8 cellular contexts compared by ENCODE assay signal in the genomic region with DNA sequence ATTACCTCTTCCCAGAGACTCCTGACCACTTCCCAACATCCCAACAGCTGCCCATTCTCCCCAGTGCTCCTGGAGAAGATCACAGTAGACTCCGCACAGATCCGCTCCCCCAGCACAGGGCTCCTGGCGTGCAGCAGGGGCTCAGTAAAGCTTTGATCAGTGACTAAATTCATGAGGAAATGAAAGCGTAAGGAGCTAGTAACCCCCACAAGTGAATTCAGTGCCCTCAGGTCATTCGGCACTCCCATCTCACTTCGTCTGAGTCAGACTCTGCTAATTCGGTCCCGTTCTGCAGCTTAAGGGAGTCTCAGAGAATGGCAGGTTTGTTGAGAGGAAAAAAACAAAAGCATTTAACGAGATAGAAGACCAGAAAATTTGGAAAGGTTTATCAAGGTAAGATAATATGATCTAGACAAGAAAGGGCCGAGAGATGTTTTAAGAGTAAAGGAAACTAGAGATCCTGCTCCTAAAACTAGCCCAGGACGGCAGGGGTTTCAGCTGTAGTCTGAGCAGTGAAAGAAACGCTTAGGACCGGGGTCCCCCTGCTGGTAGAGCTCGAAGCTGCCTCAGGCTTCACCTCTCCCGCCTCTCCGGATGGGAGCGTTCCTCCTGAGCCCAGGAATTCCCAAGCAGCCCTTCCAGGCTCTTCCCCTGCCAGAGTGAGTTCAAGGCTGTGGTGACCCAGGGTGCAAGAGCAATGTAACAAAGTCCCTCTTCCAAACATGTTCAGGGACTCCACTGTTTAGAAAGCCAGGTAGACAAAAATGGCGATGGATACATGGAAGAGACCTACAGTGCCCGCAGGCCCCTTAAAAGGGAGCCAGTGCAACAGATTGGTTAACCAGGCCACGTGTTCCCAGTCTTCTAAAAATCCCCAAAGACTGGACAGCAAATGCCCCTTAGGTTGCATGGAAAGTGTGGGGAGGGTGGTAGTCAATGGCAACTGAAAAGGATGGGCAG.
DNase-seq lines count a peak whose midpoint lies in the region; ATAC-seq, FAIRE-seq and TF ChIP-seq lines count a peak whose summit lies in the region.

No MANE protein-coding gene starts in this region.

- H3K36me3 Mint-ChIP-seq in activated T-cell treated with anti-CD3 and anti-CD28 coated beads, Interleukin-2, amount 50 U/mL, for 24 hours (ENCODE audit: low read depth) = no peaks in the 10 kb centered on the region
- H3K36me3 Mint-ChIP-seq in CD4-positive, alpha-beta memory T cell = no peaks in the 10 kb centered on the region

- FAIRE-seq in pancreas (lab: Jason Lieb, UNC) = no peak

- H3K9me3 Mint-ChIP-seq in activated T-cell treated with anti-CD3 and anti-CD28 coated beads, Interleukin-2, amount 50 U/mL, for 24 hours = no peaks in the 10 kb centered on the region
- H3K9me3 Mint-ChIP-seq in CD4-positive, alpha-beta memory T cell = peaks cover 0 to 3% (median 0%) of the 10 kb centered on the region in 8 donors

- no peaks in the 10 kb centered on the region for H3K4me1 ChIP-seq in pancreas
- H3K4me1 ChIP-seq in CD4-positive, alpha-beta memory T cell (ENCODE audit: insufficient read depth, low read length) = no peaks in the 10 kb centered on the region

- H3K4me3 Mint-ChIP-seq in activated T-cell treated with anti-CD3 and anti-CD28 coated beads, Interleukin-2, amount 50 U/mL, for 24 hours = no peak overlapping the region
- peak overlapping the region in 1 of 8 donors; percentile 10 for H3K4me3 Mint-ChIP-seq in CD4-positive, alpha-beta memory T cell

- no peaks in the 10 kb centered on the region for H3K27me3 ChIP-seq in pancreas
- H3K27me3 ChIP-seq in CD4-positive, alpha-beta memory T cell (ENCODE audit: insufficient read depth, low read length) = no peaks in the 10 kb centered on the region

- WGBS in pancreas, 2 donors = 25 to 26% methylated on average over 20 of the region's 20 CpGs

- no peak overlapping the region for H3K27ac Mint-ChIP-seq in activated T-cell treated with anti-CD3 and anti-CD28 coated beads, Interleukin-2, amount 50 U/mL, for 24 hours
- no peak overlapping the region for H3K27ac Mint-ChIP-seq in CD4-positive, alpha-beta memory T cell

- peaks cover 38% of the 10 kb centered on the region for H3K27me3 Mint-ChIP-seq in activated T-cell treated with anti-CD3 and anti-CD28 coated beads, Interleukin-2, amount 50 U/mL, for 24 hours
- peaks cover 6 to 10% of the 10 kb centered on the region in 2 donors for H3K27me3 Mint-ChIP-seq in CD4-positive, alpha-beta memory T cell

- no peaks in the 10 kb centered on the region for H3K36me3 ChIP-seq in pancreas
- H3K36me3 ChIP-seq in CD4-positive, alpha-beta memory T cell (ENCODE audit: insufficient read depth, low read length) = no peaks in the 10 kb centered on the region

- TF ChIP-seq CTCF in AG10803 (conservative IDR thresholded peaks at IDR 0.05; ENCODE audit: low read length) (peak; percentile 95), GM13977 (IDR thresholded peaks at IDR 0.05; ENCODE audit: extremely low read depth, insufficient read depth, missing control alignments) (peak; percentile 58), pancreas (IDR thresholded peaks at IDR 0.05) (peak; percentile 64 to 81 (median 76))

- CTCF ChIA-PET in CD4-positive, alpha-beta memory T cell (lab: Charles Lee; ENCODE audit: partially characterized antibody) = no interaction called here

- in situ Hi-C loops in GM13977 (cut with MboI; ENCODE audit: low pct_unique_long_range_greater_than_20kb, low sequenced_read_pairs, unreplicated experiment) = no loop called here

- peak; percentile 90 for ATAC-seq in HG02884 (IDR thresholded peaks at IDR 0.05; ENCODE audit: unreplicated experiment)
- ATAC-seq in Right ventricle myocardium inferior = peak; percentile 97
- ATAC-seq in pancreas = peak; percentile 86 to 99 (median 98)

- no peak overlapping the region for H3K27ac ChIP-seq in pancreas
- H3K27ac ChIP-seq in CD4-positive, alpha-beta memory T cell (ENCODE audit: low read depth, low read length) = no peak overlapping the region

- intact Hi-C loops in Right ventricle myocardium inferior (cut with DNase I) (loop anchor here (2.0 to 10.0 kb wide), 4 partner anchors 156 to 905 kb away; no protein-coding TSS in a partner anchor), pancreas (cut with DNase I) (loop anchor here in 1 of 3 donors (5.0 to 10.0 kb wide), 2 partner anchors 152 to 455 kb away; no protein-coding TSS in a partner anchor)
- intact Hi-C loops in CD4-positive, alpha-beta memory T cell (cut with micrococcal nuclease) = loop anchor here (5.0 kb wide), 1 partner anchor 1695 kb away; no protein-coding TSS in a partner anchor

- no peaks in the 10 kb centered on the region for H3K9me3 ChIP-seq in pancreas
- no peaks in the 10 kb centered on the region for H3K9me3 ChIP-seq in CD4-positive, alpha-beta memory T cell (ENCODE audit: control insufficient read depth in 1 of 2, low read length in 2 of 2)

- POLR2A ChIA-PET in CD4-positive, alpha-beta memory T cell (lab: Charles Lee; ENCODE audit: partially characterized antibody) = no interaction called here

- DNase-seq in AG10803 (ENCODE audit: low read depth) (peak; percentile 73), GM13977 (ENCODE audit: low spot score) (peak; percentile 54), NCI-H1694 treated with DMSO at 0.1 percent for 48 hours (lab: John Stamatoyannopoulos, UW) (peak; percentile 53), Right ventricle myocardium inferior (ENCODE audit: missing footprints) (peak; percentile 87), pancreas (peak; percentile 48 to 84 (median 74))
- DNase-seq in activated T-cell treated with anti-CD3 and anti-CD28 coated beads, Interleukin-2, amount 50 U/mL, for 24 hours = peak; percentile 34
- DNase-seq in CD4-positive, alpha-beta memory T cell = no peak

- peaks cover 5% of the 10 kb centered on the region for H3K4me1 Mint-ChIP-seq in activated T-cell treated with anti-CD3 and anti-CD28 coated beads, Interleukin-2, amount 50 U/mL, for 24 hours (ENCODE audit: low read depth)
- H3K4me1 Mint-ChIP-seq in CD4-positive, alpha-beta memory T cell = peaks cover 0 to 3% (median 2%) of the 10 kb centered on the region in 4 donors

- peak overlapping the region; percentile 41 for H3K4me3 ChIP-seq in AG10803 (ENCODE audit: low read length)
- H3K4me3 ChIP-seq in pancreas = peak overlapping the region in 1 of 4 donors; percentile 17
- no peak overlapping the region for H3K4me3 ChIP-seq in CD4-positive, alpha-beta memory T cell (ENCODE audit: low read length in 2 of 2)

Comparison
In these comparisons a context has a peak if more than half of its experiments do, and no peak if none do; other contexts are left out.
1. DNase-seq: peak in AG10803 (single experiment), GM13977 (single experiment), NCI-H1694 treated with DMSO at 0.1 percent for 48 hours (single experiment), activated T-cell treated with anti-CD3 and anti-CD28 coated beads, Interleukin-2, amount 50 U/mL, for 24 hours (single experiment), Right ventricle myocardium inferior (single experiment) and pancreas (6 of 6); none in CD4-positive, alpha-beta memory T cell (0 of 5).
2. Peak in every context shown above with its lines, with median percentiles within 50 percentile points of each other: CTCF ChIP-seq and ATAC-seq.